Comparison of ENCODE assay signal across 23 cellular contexts in genomic region chr2:205524656-205525055, GRCh38.
DNase-seq lines count a peak whose midpoint lies in the region; TF ChIP-seq lines count a peak whose summit lies in the region.
"Had no signal": no experiment of that assay in that cellular context is flagged by ENCODE, and none has a peak within 500 bp of the region (broad histone marks: within the 10 kb centered on the region; RNA-seq: fewer than 3 reads in every experiment).

No MANE protein-coding gene starts in this region.

- DNase-seq in Daoy (ENCODE audit: low read depth): peak; percentile 56
- DNase-seq in mammary epithelial cell: peak; percentile 36
- peak; percentile 21 for DNase-seq in myocyte (ENCODE audit: low read depth)
- DNase-seq in NCI-H1048 (lab: John Stamatoyannopoulos, UW): no peak
- no peak for DNase-seq in HK-2 (ENCODE audit: unreplicated experiment)
- no peak for DNase-seq in foreskin melanocyte
- DNase-seq: activated CD4-positive, alpha-beta T cell treated with anti-CD3 and anti-CD28 coated beads, Interleukin-2, amount 50 U/mL, for 4 hours; erythroblast; foreskin fibroblast; HCEC 1CT; immature natural killer cell; left ventricle myocardium superior; natural killer cell; NCI-H1092; NCI-H187; NCI-H446 treated with DMSO at 0.1 percent for 48 hours; spleen; stimulated activated CD4-positive, alpha-beta T cell treated with anti-CD3 and anti-CD28 coated beads, Interleukin-2, amount 100 ng/mL, for 48 hours; testis had no signal

- H3K36me3 ChIP-seq in mammary epithelial cell (ENCODE audit: insufficient read depth, low read length): no peaks in the 10 kb centered on the region
- H3K36me3 ChIP-seq: ascending aorta, spleen had no signal

- H3K4me1 ChIP-seq in mammary epithelial cell (ENCODE audit: insufficient read depth, low read length): no peaks in the 10 kb centered on the region
- H3K4me1 ChIP-seq: ascending aorta, spleen, testis had no signal

- CTCF ChIA-PET in mammary epithelial cell (lab: Charles Lee; ENCODE audit: low non-redundant PET): no interaction called here

- dilution Hi-C loops in mammary epithelial cell (cut with HindIII; ENCODE audit: low sequenced_read_pairs): no loop called here

- WGBS in mammary epithelial cell (ENCODE audit: low coverage, missing lambda C conversion rate): 21% methylated on average over 3 of the region's 3 CpGs

- in situ Hi-C loops in mammary epithelial cell (cut with MboI; ENCODE audit: low sequenced_read_pairs in 2 of 2): no loop called here

- no peaks in the 10 kb centered on the region for H3K79me2 ChIP-seq in mammary epithelial cell (ENCODE audit: insufficient read depth, low read length)
- H3K79me2 ChIP-seq: hepatocyte had no signal

- no peak overlapping the region for H3K4me2 ChIP-seq in mammary epithelial cell (ENCODE audit: insufficient read depth, low read depth, low read length)
- H3K4me2 ChIP-seq: hepatocyte, KMS-11 had no signal

- H4K20me1 ChIP-seq in mammary epithelial cell (ENCODE audit: insufficient read depth, low read length): no peaks in the 10 kb centered on the region

- TF ChIP-seq EP300 in Ishikawa (IDR thresholded peaks at IDR 0.05; ENCODE audit: borderline replicate concordance): no peak

- H3K4me3 ChIP-seq in mammary epithelial cell (replicated peaks in 1 of 3; ENCODE audit: insufficient read depth in 1 of 3, low read depth in 2 of 3, low read length in 3 of 3): no peak overlapping the region
- H3K4me3 ChIP-seq: ascending aorta, hepatocyte, spleen, testis had no signal

- no peak overlapping the region for H2AFZ ChIP-seq in mammary epithelial cell (ENCODE audit: low read depth, low read length)
- H2AFZ ChIP-seq: hepatocyte had no signal

- intact Hi-C loops in mammary epithelial cell (cut with micrococcal nuclease): no loop called here

- H3K27ac ChIP-seq in mammary epithelial cell (ENCODE audit: insufficient read depth, low read depth, low read length): no peak overlapping the region
- H3K27ac ChIP-seq: ascending aorta, hepatocyte, KMS-11, spleen, testis had no signal

- no peak overlapping the region for H3K9ac ChIP-seq in mammary epithelial cell (ENCODE audit: insufficient read depth, low read length)
- H3K9ac ChIP-seq: KMS-11 had no signal

- no peak for TF ChIP-seq RAD21 in Ishikawa (IDR thresholded peaks at IDR 0.05; ENCODE audit: low read depth)

- H3K27me3 ChIP-seq in mammary epithelial cell (ENCODE audit: insufficient read depth, low read length): peaks cover 3% of the 10 kb centered on the region
- H3K27me3 ChIP-seq: ascending aorta, hepatocyte, spleen, testis had no signal

- no peak for TF ChIP-seq CTCF in mammary epithelial cell (conservative IDR thresholded peaks at IDR 0.05 in 1 of 2, IDR thresholded peaks at IDR 0.05 in 1 of 2; ENCODE audit: extremely low read depth in 1 of 2, insufficient read depth in 1 of 2, low read depth in 1 of 2, low read length in 2 of 2)

- no TSS peak for BruUV-seq in mammary epithelial cell (replicated peaks; lab: Mats Ljungman, UMichigan)

- H3K9me3 ChIP-seq in mammary epithelial cell (replicated peaks; ENCODE audit: insufficient read depth, low read length): no peaks in the 10 kb centered on the region
- H3K9me3 ChIP-seq: ascending aorta, testis had no signal

TF ChIP-seq in Ishikawa, 13 proteins besides CTCF, POLR2A, EP300 and RAD21:
- no peak for TF ChIP-seq TCF12 (IDR thresholded peaks at IDR 0.05; ENCODE audit: low read depth)
- no peak for TF ChIP-seq MAX (IDR thresholded peaks at IDR 0.05)
- no peak for TF ChIP-seq FOXM1 (IDR thresholded peaks at IDR 0.05; ENCODE audit: borderline replicate concordance, low read depth)
- TF ChIP-seq CREB1 (IDR thresholded peaks at IDR 0.05; ENCODE audit: low read depth): no peak
- no peak for TF ChIP-seq YY1 (IDR thresholded peaks at IDR 0.05; ENCODE audit: low read depth)
- TF ChIP-seq NFIC (IDR thresholded peaks at IDR 0.05): peak; percentile 84

Comparison
In these comparisons a context has a peak if more than half of its experiments do, and no peak if none do; other contexts are left out.
1. DNase-seq: peak in Daoy (single experiment), mammary epithelial cell (single experiment) and myocyte (single experiment); none in NCI-H1048 (single experiment), HK-2 (single experiment) and foreskin melanocyte (single experiment).